Comparison of ENCODE assay signal across 30 cellular contexts in genomic region chr4:37530451-37530850, GRCh38.
DNase-seq lines count a peak whose midpoint lies in the region; TF ChIP-seq lines count a peak whose summit lies in the region.
"Had no signal": no experiment of that assay in that cellular context is flagged by ENCODE, and none has a peak within 500 bp of the region (broad histone marks: within the 10 kb centered on the region; RNA-seq: fewer than 3 reads in every experiment).

No MANE protein-coding gene starts in this region.

- TF ChIP-seq CTCF in type B pancreatic cell (conservative IDR thresholded peaks at IDR 0.05) (no peak), ascending aorta (IDR thresholded peaks at IDR 0.05) (no peak), right atrium auricular region (IDR thresholded peaks at IDR 0.05) (no peak)

- H3K27ac ChIP-seq in trophoblast cell (ENCODE audit: low read depth, low read length) = peak overlapping the region; percentile 56
- H3K27ac ChIP-seq in ascending aorta = no peak overlapping the region
- no peak overlapping the region for H3K27ac ChIP-seq in right atrium auricular region
- H3K27ac ChIP-seq: 22Rv1; A549; BLaER1; BLaER1 treated with 17β-estradiol and CSF1 and Interleukin-3, amounts not matched to agents 10 nM and 100 nM; C4-2B had no signal

- peaks cover 6 to 10% of the 10 kb centered on the region in 2 experiments for H3K4me1 ChIP-seq in trophoblast cell (ENCODE audit: control insufficient read depth in 1 of 2, insufficient read depth in 2 of 2, low read length in 2 of 2)
- no peaks in the 10 kb centered on the region for H3K4me1 ChIP-seq in ascending aorta
- no peaks in the 10 kb centered on the region for H3K4me1 ChIP-seq in right atrium auricular region
- H3K4me1 ChIP-seq: A549, BE2C, BLaER1 had no signal

- peak overlapping the region; percentile 67 for H3K14ac ChIP-seq in trophoblast cell (ENCODE audit: low read length)

- H3K27me3 Mint-ChIP-seq in type B pancreatic cell = no peaks in the 10 kb centered on the region
- H3K27me3 Mint-ChIP-seq: CD4-positive, alpha-beta memory T cell; CD4-positive, CD25-positive, alpha-beta regulatory T cell had no signal

- H2BK120ac ChIP-seq in trophoblast cell (ENCODE audit: insufficient read depth, low read length, poor library complexity) = peak overlapping the region; percentile 95

- peaks cover 8% of the 10 kb centered on the region for H3K79me1 ChIP-seq in trophoblast cell (ENCODE audit: low read length)

- no peaks in the 10 kb centered on the region for H3K79me2 ChIP-seq in trophoblast cell (ENCODE audit: control insufficient read depth, insufficient read depth, low read length, poor library complexity)

- no peak overlapping the region for H3K4me3 Mint-ChIP-seq in type B pancreatic cell
- H3K4me3 Mint-ChIP-seq: B cell; CD14-positive monocyte; CD4-positive, alpha-beta memory T cell; CD4-positive, alpha-beta T cell; CD4-positive, CD25-positive, alpha-beta regulatory T cell; CD8-positive, alpha-beta memory T cell; CD8-positive, alpha-beta T cell had no signal

- H3K27me3 ChIP-seq in trophoblast cell (ENCODE audit: insufficient read depth, low read length) (no peaks in the 10 kb centered on the region), ascending aorta (no peaks in the 10 kb centered on the region), right atrium auricular region (no peaks in the 10 kb centered on the region)
- H3K27me3 ChIP-seq: BE2C; BLaER1; BLaER1 treated with 17β-estradiol and CSF1 and Interleukin-3, amounts not matched to agents 10 nM and 100 nM had no signal

- H4K12ac ChIP-seq in trophoblast cell (ENCODE audit: low read depth, low read length) = no peak overlapping the region

- H3K4ac ChIP-seq in trophoblast cell (ENCODE audit: low read depth, low read length) = peak overlapping the region; percentile 12

- DNase-seq in trophoblast cell = peak; percentile 83 to 93
- no peak for DNase-seq in type B pancreatic cell (ENCODE audit: extremely low spot score, unreplicated experiment)
- DNase-seq in ascending aorta (ENCODE audit: low spot score in 2 of 2) = no peak
- no peak for DNase-seq in right atrium auricular region (ENCODE audit: low spot score)
- DNase-seq: 8988T; ACHN; AML-193; BE2C; C1 segment of cervical spinal cord; Caco-2; Calu3; CD4-positive, alpha-beta memory T cell; CD4-positive, alpha-beta T cell; CD4-positive, CD25-positive, alpha-beta regulatory T cell; CD8-positive, alpha-beta memory T cell; CD8-positive, alpha-beta T cell; COR-L47; DMS 273 treated with DMSO at 0.1 percent for 48 hours; DMS153; DMS53; DMS79; DMS79 treated with DMSO at 0.1 percent for 48 hours; DND-41 had no signal

- H3K4me2 ChIP-seq in trophoblast cell (ENCODE audit: low read length) = no peak overlapping the region
- H3K4me2 ChIP-seq: A549; BLaER1; BLaER1 treated with 17β-estradiol and CSF1 and Interleukin-3, amounts not matched to agents 10 nM and 100 nM had no signal

- peaks cover 10% of the 10 kb centered on the region for H3K4me1 Mint-ChIP-seq in type B pancreatic cell (ENCODE audit: unreplicated experiment)
- H3K4me1 Mint-ChIP-seq: B cell; CD4-positive, alpha-beta memory T cell; CD4-positive, CD25-positive, alpha-beta regulatory T cell; CD8-positive, alpha-beta memory T cell had no signal

- H3K9ac ChIP-seq in trophoblast cell (ENCODE audit: low read length) = no peak overlapping the region
- H3K9ac ChIP-seq: BLaER1; BLaER1 treated with 17β-estradiol and CSF1 and Interleukin-3, amounts not matched to agents 10 nM and 100 nM had no signal

- H3K36me3 Mint-ChIP-seq in type B pancreatic cell = peaks cover 8% of the 10 kb centered on the region
- H3K36me3 Mint-ChIP-seq: CD14-positive monocyte; CD4-positive, alpha-beta memory T cell; CD4-positive, CD25-positive, alpha-beta regulatory T cell; CD8-positive, alpha-beta memory T cell; CD8-positive, alpha-beta T cell had no signal

- H3K23ac ChIP-seq in trophoblast cell (ENCODE audit: low read length) = no peak overlapping the region

- H3K36me3 ChIP-seq in trophoblast cell (ENCODE audit: control insufficient read depth in 1 of 2, insufficient read depth in 2 of 2, low read length in 2 of 2) = no peaks in the 10 kb centered on the region
- no peaks in the 10 kb centered on the region for H3K36me3 ChIP-seq in ascending aorta
- no peaks in the 10 kb centered on the region for H3K36me3 ChIP-seq in right atrium auricular region
- H3K36me3 ChIP-seq: BE2C; BLaER1; BLaER1 treated with 17β-estradiol and CSF1 and Interleukin-3, amounts not matched to agents 10 nM and 100 nM had no signal

- peak overlapping the region; percentile 84 for H2BK12ac ChIP-seq in trophoblast cell (ENCODE audit: low read length)

- H4K91ac ChIP-seq in trophoblast cell (ENCODE audit: low read depth, low read length) = peak overlapping the region; percentile 79

- H2AFZ ChIP-seq in trophoblast cell (ENCODE audit: insufficient read depth, low read length, poor library complexity) = no peak overlapping the region

- intact Hi-C loops in ascending aorta (cut with DNase I) = no loop called here

- H2BK5ac ChIP-seq in trophoblast cell (ENCODE audit: low read depth, low read length, poor library complexity) = peak overlapping the region; percentile 84

- H3K4me3 ChIP-seq in trophoblast cell (ENCODE audit: low read depth, low read length) (no peak overlapping the region), ascending aorta (no peak overlapping the region), right atrium auricular region (no peak overlapping the region)
- H3K4me3 ChIP-seq: A549; BLaER1; BLaER1 treated with 17β-estradiol and CSF1 and Interleukin-3, amounts not matched to agents 10 nM and 100 nM had no signal

- H3K9me3 ChIP-seq in trophoblast cell (ENCODE audit: insufficient read depth, low read depth, low read length) = peaks cover 3% of the 10 kb centered on the region
- no peaks in the 10 kb centered on the region for H3K9me3 ChIP-seq in ascending aorta
- H3K9me3 ChIP-seq in right atrium auricular region = no peaks in the 10 kb centered on the region
- H3K9me3 ChIP-seq: A549; BE2C; BLaER1; BLaER1 treated with 17β-estradiol and CSF1 and Interleukin-3, amounts not matched to agents 10 nM and 100 nM; Caco-2 had no signal

- H2AK5ac ChIP-seq in trophoblast cell (ENCODE audit: low read length) = no peak overlapping the region

- peak overlapping the region; percentile 73 for H4K8ac ChIP-seq in trophoblast cell (ENCODE audit: low read depth, low read length)

- no CpG with 5 or more reads among the region's 9 CpGs for WGBS in trophoblast cell (ENCODE audit: extremely low coverage, insufficient coverage, insufficient read length)

- H3K18ac ChIP-seq in trophoblast cell (ENCODE audit: low read length) = peak overlapping the region; percentile 73

- no peaks in the 10 kb centered on the region for H3K9me3 Mint-ChIP-seq in type B pancreatic cell
- H3K9me3 Mint-ChIP-seq: CD4-positive, alpha-beta T cell; CD8-positive, alpha-beta memory T cell; CD8-positive, alpha-beta T cell had no signal

- peak overlapping the region; percentile 26 for H3K27ac Mint-ChIP-seq in type B pancreatic cell
- H3K27ac Mint-ChIP-seq: B cell; CD14-positive monocyte; CD4-positive, alpha-beta memory T cell; CD4-positive, alpha-beta T cell; CD4-positive, CD25-positive, alpha-beta regulatory T cell; CD8-positive, alpha-beta memory T cell; CD8-positive, alpha-beta T cell had no signal

Comparison
In these comparisons a context has a peak if more than half of its experiments do, and no peak if none do; other contexts are left out.
1. DNase-seq: peak in trophoblast cell (2 of 2); none in type B pancreatic cell (single experiment), ascending aorta (0 of 2) and right atrium auricular region (single experiment).